In the genomic region with DNA sequence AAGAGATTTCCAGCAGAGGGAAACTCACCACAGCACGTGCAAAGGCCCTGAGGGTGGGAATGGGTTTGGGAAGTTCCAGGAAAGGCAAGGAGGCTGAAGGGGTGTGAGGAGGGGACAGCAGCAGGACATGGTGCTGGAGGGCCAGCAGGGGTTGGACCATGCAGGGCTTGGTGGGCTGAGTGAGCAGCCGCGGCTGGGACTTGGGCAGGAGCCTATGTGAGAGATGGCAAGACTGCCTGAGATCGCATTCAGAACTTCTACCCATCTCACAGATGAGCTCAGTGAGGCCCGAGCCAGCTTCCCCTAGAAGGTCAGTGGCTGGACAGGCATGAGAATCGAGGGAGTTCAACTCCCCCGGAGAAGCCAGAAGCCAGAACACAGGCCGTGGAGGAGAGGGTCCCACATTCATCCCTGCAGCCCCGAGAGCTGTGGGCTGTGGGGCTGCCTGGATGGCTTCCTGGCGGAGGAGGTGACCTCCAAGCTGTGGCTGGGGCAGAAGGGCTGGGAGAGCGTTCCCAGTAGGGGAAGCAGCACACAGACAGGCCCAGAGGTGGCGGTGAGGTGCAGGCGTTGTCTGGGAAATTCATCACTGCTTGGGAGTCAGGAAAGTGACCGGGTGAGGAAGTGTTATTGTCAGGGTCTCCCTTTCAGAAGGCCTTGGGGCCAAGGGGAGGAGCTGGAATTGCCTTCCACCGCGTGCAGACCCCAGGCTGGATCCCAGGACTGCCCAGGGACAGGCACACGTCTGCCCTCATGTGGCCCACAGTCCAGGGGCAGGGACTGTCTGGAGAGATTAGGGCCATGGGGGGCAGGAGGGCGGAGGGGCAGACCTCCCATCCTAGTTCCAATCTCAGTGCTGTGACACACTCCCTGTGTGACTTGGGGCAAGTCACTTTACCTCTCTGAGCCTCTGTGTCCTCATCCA, we compare ENCODE assay signal across 1 cellular context.
TF ChIP-seq lines count a peak whose summit lies in the region.

No MANE protein-coding gene starts in this region.

TF ChIP-seq in GM23338, 12 proteins besides CTCF, POLR2A, EP300 and RAD21 (continued from another document):
- TF ChIP-seq NANOG (IDR thresholded peaks at IDR 0.05; ENCODE audit: borderline replicate concordance) (no peak), ZNF114 (CRISPR knock-in tag; IDR thresholded peaks at IDR 0.05) (no peak)
- TF ChIP-seq, protein P1, sequence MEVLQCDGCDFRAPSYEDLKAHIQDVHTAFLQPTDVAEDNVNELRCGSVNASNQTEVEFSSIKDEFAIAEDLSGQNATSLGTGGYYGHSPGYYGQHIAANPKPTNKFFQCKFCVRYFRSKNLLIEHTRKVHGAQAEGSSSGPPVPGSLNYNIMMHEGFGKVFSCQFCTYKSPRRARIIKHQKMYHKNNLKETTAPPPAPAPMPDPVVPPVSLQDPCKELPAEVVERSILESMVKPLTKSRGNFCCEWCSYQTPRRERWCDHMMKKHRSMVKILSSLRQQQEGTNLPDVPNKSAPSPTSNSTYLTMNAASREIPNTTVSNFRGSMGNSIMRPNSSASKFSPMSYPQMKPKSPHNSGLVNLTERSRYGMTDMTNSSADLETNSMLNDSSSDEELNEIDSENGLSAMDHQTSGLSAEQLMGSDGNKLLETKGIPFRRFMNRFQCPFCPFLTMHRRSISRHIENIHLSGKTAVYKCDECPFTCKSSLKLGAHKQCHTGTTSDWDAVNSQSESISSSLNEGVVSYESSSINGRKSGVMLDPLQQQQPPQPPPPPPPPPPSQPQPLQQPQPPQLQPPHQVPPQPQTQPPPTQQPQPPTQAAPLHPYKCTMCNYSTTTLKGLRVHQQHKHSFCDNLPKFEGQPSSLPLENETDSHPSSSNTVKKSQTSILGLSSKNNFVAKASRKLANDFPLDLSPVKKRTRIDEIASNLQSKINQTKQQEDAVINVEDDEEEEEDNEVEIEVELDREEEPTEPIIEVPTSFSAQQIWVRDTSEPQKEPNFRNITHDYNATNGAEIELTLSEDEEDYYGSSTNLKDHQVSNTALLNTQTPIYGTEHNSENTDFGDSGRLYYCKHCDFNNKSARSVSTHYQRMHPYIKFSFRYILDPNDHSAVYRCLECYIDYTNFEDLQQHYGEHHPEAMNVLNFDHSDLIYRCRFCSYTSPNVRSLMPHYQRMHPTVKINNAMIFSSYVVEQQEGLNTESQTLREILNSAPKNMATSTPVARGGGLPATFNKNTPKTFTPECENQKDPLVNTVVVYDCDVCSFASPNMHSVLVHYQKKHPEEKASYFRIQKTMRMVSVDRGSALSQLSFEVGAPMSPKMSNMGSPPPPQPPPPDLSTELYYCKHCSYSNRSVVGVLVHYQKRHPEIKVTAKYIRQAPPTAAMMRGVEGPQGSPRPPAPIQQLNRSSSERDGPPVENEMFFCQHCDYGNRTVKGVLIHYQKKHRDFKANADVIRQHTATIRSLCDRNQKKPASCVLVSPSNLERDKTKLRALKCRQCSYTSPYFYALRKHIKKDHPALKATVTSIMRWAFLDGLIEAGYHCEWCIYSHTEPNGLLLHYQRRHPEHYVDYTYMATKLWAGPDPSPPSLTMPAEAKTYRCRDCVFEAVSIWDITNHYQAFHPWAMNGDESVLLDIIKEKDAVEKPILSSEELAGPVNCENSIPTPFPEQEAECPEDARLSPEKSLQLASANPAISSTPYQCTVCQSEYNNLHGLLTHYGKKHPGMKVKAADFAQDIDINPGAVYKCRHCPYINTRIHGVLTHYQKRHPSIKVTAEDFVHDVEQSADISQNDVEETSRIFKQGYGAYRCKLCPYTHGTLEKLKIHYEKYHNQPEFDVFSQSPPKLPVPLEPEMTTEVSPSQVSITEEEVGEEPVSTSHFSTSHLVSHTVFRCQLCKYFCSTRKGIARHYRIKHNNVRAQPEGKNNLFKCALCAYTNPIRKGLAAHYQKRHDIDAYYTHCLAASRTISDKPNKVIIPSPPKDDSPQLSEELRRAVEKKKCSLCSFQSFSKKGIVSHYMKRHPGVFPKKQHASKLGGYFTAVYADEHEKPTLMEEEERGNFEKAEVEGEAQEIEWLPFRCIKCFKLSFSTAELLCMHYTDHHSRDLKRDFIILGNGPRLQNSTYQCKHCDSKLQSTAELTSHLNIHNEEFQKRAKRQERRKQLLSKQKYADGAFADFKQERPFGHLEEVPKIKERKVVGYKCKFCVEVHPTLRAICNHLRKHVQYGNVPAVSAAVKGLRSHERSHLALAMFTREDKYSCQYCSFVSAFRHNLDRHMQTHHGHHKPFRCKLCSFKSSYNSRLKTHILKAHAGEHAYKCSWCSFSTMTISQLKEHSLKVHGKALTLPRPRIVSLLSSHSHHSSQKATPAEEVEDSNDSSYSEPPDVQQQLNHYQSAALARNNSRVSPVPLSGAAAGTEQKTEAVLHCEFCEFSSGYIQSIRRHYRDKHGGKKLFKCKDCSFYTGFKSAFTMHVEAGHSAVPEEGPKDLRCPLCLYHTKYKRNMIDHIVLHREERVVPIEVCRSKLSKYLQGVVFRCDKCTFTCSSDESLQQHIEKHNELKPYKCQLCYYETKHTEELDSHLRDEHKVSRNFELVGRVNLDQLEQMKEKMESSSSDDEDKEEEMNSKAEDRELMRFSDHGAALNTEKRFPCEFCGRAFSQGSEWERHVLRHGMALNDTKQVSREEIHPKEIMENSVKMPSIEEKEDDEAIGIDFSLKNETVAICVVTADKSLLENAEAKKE (CRISPR knock-in tag; IDR thresholded peaks at IDR 0.05): no peak
